Comparison of ENCODE assay signal across 8 cellular contexts in genomic region chr2:171416009-171416926, GRCh38. TPM values are rescaled to one million over a fixed set of nuclear protein-coding genes. Genes with fewer than 3 reads are reported as not detected.
A peak's percentile ranks its signal among the peaks of the same experiment; 100 is the strongest.
DNase-seq lines count a peak whose midpoint lies in the region; ATAC-seq, FAIRE-seq and TF ChIP-seq lines count a peak whose summit lies in the region.

No MANE protein-coding gene starts in this region.

- DNase-seq in BE2C (peak; percentile 84), GM19239 (ENCODE audit: insufficient read length, low spot score) (peak; percentile 34), NCI-H460 (ENCODE audit: extremely low read depth, low read depth) (peak; percentile 83), cerebellum (ENCODE audit: low spot score) (peak; percentile 88), left colon (peak; percentile 93 to 96)
- peak; percentile 63 for DNase-seq in activated CD4-positive, alpha-beta T cell treated with anti-CD3 and anti-CD28 coated beads for 1 hour
- DNase-seq in stimulated activated CD4-positive, alpha-beta T cell treated with anti-CD3 and anti-CD28 coated beads, Interleukin-2, amount 100 ng/mL, for 4 hours (ENCODE audit: low read depth): peak; percentile 78

- no peaks in the 10 kb centered on the region for H3K9me3 ChIP-seq in BE2C

- peak; percentile 85 for TF ChIP-seq CTCF in BE2C (IDR thresholded peaks at IDR 0.05; ENCODE audit: low read depth, low read length)

- ATAC-seq in HG03354 (IDR thresholded peaks at IDR 0.05; ENCODE audit: poor library complexity, severe bottlenecking, unreplicated experiment): peak; percentile 93
- ATAC-seq in left colon: peak; percentile 100

- FAIRE-seq in GM19239 (lab: Jason Lieb, UNC): peak; percentile 100

- no peaks in the 10 kb centered on the region for H3K4me1 ChIP-seq in BE2C

- intact Hi-C loops in left colon (cut with DNase I, micrococcal nuclease): loop anchor here in 1 of 2 donors (5.0 kb wide), 1 partner anchor 444 kb away; no protein-coding TSS in a partner anchor

- no peaks in the 10 kb centered on the region for H3K27me3 ChIP-seq in BE2C

- H3K36me3 ChIP-seq in BE2C: no peaks in the 10 kb centered on the region

- no peak overlapping the region; the same call in 1 of the 2 replicates for H3K4me3 ChIP-seq in BE2C (ENCODE audit: low read depth, low read length)

RNA-seq across cellular contexts. Expression of gene METTL8, which starts 17.5 kb away (rescaled TPM):
- polyA plus RNA-seq in BE2C (2012; ENCODE audit: insufficient read depth, insufficient read length, low read depth): 1.9 TPM
- total RNA-seq in NCI-H460 (2014; rRNA removed; shearing (Covaris generic)): 34.3 and 35.2 TPM in 2 replicates
- polyA plus RNA-seq in NCI-H460 (2014; cell fraction: nucleus; rRNA removed): 23.1 and 65.4 TPM in 2 replicates
- total RNA-seq in cerebellum (18.0 TPM), left colon (10 to 100 TPM; 17.0 to 18.0 TPM)

RNA-seq across cellular contexts. Expression of gene DCAF17, which starts 17.8 kb away (rescaled TPM):
- polyA plus RNA-seq in BE2C (2012; ENCODE audit: insufficient read depth, insufficient read length, low read depth): 7.0 TPM
- total RNA-seq in NCI-H460 (2014; rRNA removed; shearing (Covaris generic)): 28.2 and 29.8 TPM in 2 replicates
- 16.3 and 30.0 TPM in 2 replicates for polyA plus RNA-seq in NCI-H460 (2014; cell fraction: nucleus; rRNA removed)
- 64.1 TPM for total RNA-seq in cerebellum
- total RNA-seq in left colon: 10 to 100 TPM; 10.7 to 15.6 TPM

Comparison
In these comparisons a context has a peak if more than half of its experiments do, and no peak if none do; other contexts are left out.
1. DNase-seq: peak in every context shown above with its lines; median percentile 94 in left colon; 88 in cerebellum; 84 in BE2C; 83 in NCI-H460; 78 in stimulated activated CD4-positive, alpha-beta T cell treated with anti-CD3 and anti-CD28 coated beads, Interleukin-2, amount 100 ng/mL, for 4 hours; 63 in activated CD4-positive, alpha-beta T cell treated with anti-CD3 and anti-CD28 coated beads for 1 hour; 34 in GM19239.